Comparison of ENCODE assay signal across 27 cellular contexts in genomic region chr10:133004991-133005390, GRCh38.
"Had no signal": no experiment of that assay in that cellular context is flagged by ENCODE, and none has a peak within 500 bp of the region (broad histone marks: within the 10 kb centered on the region; RNA-seq: fewer than 3 reads in every experiment).

No MANE protein-coding gene starts in this region.

- H3K9me3 ChIP-seq: adrenal gland, body of pancreas, esophagus muscularis mucosa, gastrocnemius medialis, heart right ventricle had no signal

- H3K27me3 ChIP-seq: adrenal gland, body of pancreas, foreskin keratinocyte had no signal

- H3K4me3 ChIP-seq: adrenal gland, body of pancreas, esophagus muscularis mucosa, gastrocnemius medialis, heart right ventricle had no signal

- H3K27ac Mint-ChIP-seq: activated CD4-positive, alpha-beta memory T cell treated with anti-CD3 and anti-CD28 coated beads, Interleukin-2, amount 10 ng/mL, durations not matched to agents 7 days and 5 days; activated CD4-positive, alpha-beta T cell treated with anti-CD3 and anti-CD28 coated beads, Interleukin-2, amount 10 ng/mL, durations not matched to agents 7 days and 5 days; activated naive CD4-positive, alpha-beta T cell treated with anti-CD3 and anti-CD28 coated beads for 36 hours; activated naive CD4-positive, alpha-beta T cell treated with anti-CD3 and anti-CD28 coated beads, Interleukin-2, amount 50 U/mL, for 24 hours; activated naive CD8-positive, alpha-beta T cell treated with anti-CD3 and anti-CD28 coated beads for 36 hours; activated naive CD8-positive, alpha-beta T cell treated with anti-CD3 and anti-CD28 coated beads, Interleukin-2, amount 50 U/mL, for 24 hours; activated T-helper 17 cell treated with anti-CD3 and anti-CD28 coated beads, Interleukin-2, amount 50 U/mL, for 72 hours; effector memory CD8-positive, alpha-beta T cell had no signal

- FAIRE-seq: colon had no signal

- H3K36me3 ChIP-seq: adrenal gland, esophagus muscularis mucosa, gastrocnemius medialis, heart right ventricle had no signal

- ATAC-seq: activated naive CD8-positive, alpha-beta T cell treated with anti-CD3 and anti-CD28 coated beads, Interleukin-2, amount 50 U/mL, for 24 hours; activated T-cell treated with anti-CD3 and anti-CD28 coated beads, Interleukin-2, amount 50 U/mL, for 4 hours; activated T-helper 17 cell treated with anti-CD3 and anti-CD28 coated beads, Interleukin-2, amount 50 U/mL, for 72 hours; body of pancreas; effector memory CD8-positive, alpha-beta T cell; foreskin keratinocyte; gastrocnemius medialis; heart right ventricle had no signal

- H3K4me1 Mint-ChIP-seq: activated CD4-positive, alpha-beta memory T cell treated with anti-CD3 and anti-CD28 coated beads, Interleukin-2, amount 10 ng/mL, durations not matched to agents 7 days and 5 days; activated CD4-positive, alpha-beta T cell treated with anti-CD3 and anti-CD28 coated beads, Interleukin-2, amount 10 ng/mL, durations not matched to agents 7 days and 5 days; activated naive CD4-positive, alpha-beta T cell treated with anti-CD3 and anti-CD28 coated beads, Interleukin-2, amount 50 U/mL, for 24 hours; activated naive CD8-positive, alpha-beta T cell treated with anti-CD3 and anti-CD28 coated beads for 36 hours; activated naive CD8-positive, alpha-beta T cell treated with anti-CD3 and anti-CD28 coated beads, Interleukin-2, amount 50 U/mL, for 24 hours; activated T-helper 17 cell treated with anti-CD3 and anti-CD28 coated beads, Interleukin-2, amount 50 U/mL, for 72 hours had no signal

- H3K4me3 Mint-ChIP-seq: activated CD4-positive, alpha-beta memory T cell treated with anti-CD3 and anti-CD28 coated beads, Interleukin-2, amount 10 ng/mL, durations not matched to agents 7 days and 5 days; activated CD4-positive, alpha-beta T cell treated with anti-CD3 and anti-CD28 coated beads, Interleukin-2, amount 10 ng/mL, durations not matched to agents 7 days and 5 days; activated naive CD4-positive, alpha-beta T cell treated with anti-CD3 and anti-CD28 coated beads for 36 hours; activated naive CD4-positive, alpha-beta T cell treated with anti-CD3 and anti-CD28 coated beads, Interleukin-2, amount 50 U/mL, for 24 hours; activated naive CD8-positive, alpha-beta T cell treated with anti-CD3 and anti-CD28 coated beads for 36 hours; activated naive CD8-positive, alpha-beta T cell treated with anti-CD3 and anti-CD28 coated beads, Interleukin-2, amount 50 U/mL, for 24 hours; activated T-cell treated with anti-CD3 and anti-CD28 coated beads, Interleukin-2, amount 50 U/mL, for 4 hours; activated T-helper 17 cell treated with anti-CD3 and anti-CD28 coated beads, Interleukin-2, amount 50 U/mL, for 72 hours; effector memory CD8-positive, alpha-beta T cell had no signal

- H3K4me1 ChIP-seq: adrenal gland, foreskin keratinocyte, gastrocnemius medialis had no signal

- DNase-seq: activated CD4-positive, alpha-beta memory T cell treated with anti-CD3 and anti-CD28 coated beads, Interleukin-2, amount 10 ng/mL, durations not matched to agents 7 days and 5 days; activated CD4-positive, alpha-beta T cell treated with anti-CD3 and anti-CD28 coated beads for 1 hour; activated CD4-positive, alpha-beta T cell treated with anti-CD3 and anti-CD28 coated beads for 4 hours; activated CD4-positive, alpha-beta T cell treated with anti-CD3 and anti-CD28 coated beads, Interleukin-2, amount 10 ng/mL, durations not matched to agents 7 days and 5 days; activated CD4-positive, alpha-beta T cell treated with anti-CD3 and anti-CD28 coated beads, Interleukin-2, amount 50 U/mL, for 4 hours; activated effector memory CD4-positive, alpha-beta T cell treated with Interleukin-2 at 50 U/mL for 16 hours; activated naive CD4-positive, alpha-beta T cell treated with anti-CD3 and anti-CD28 coated beads for 36 hours; activated naive CD8-positive, alpha-beta T cell treated with anti-CD3 and anti-CD28 coated beads for 36 hours; activated naive CD8-positive, alpha-beta T cell treated with anti-CD3 and anti-CD28 coated beads, Interleukin-2, amount 50 U/mL, for 24 hours; activated T-cell treated with anti-CD3 and anti-CD28 coated beads, Interleukin-2, amount 50 U/mL, for 4 hours; adrenal gland; aorta; body of pancreas; caudate nucleus; cortex of kidney; dermis blood vessel endothelial cell; effector CD4-positive, alpha-beta T cell; effector memory CD8-positive, alpha-beta T cell; erythroblast; foreskin keratinocyte; gastrocnemius medialis; heart right ventricle; T-helper 2 cell had no signal

- H3K36me3 Mint-ChIP-seq: activated naive CD4-positive, alpha-beta T cell treated with anti-CD3 and anti-CD28 coated beads, Interleukin-2, amount 50 U/mL, for 24 hours; activated naive CD8-positive, alpha-beta T cell treated with anti-CD3 and anti-CD28 coated beads for 36 hours had no signal

- H3K27ac ChIP-seq: adrenal gland, body of pancreas, esophagus muscularis mucosa, foreskin keratinocyte, gastrocnemius medialis, heart right ventricle had no signal

- H3K27me3 Mint-ChIP-seq: activated CD4-positive, alpha-beta memory T cell treated with anti-CD3 and anti-CD28 coated beads, Interleukin-2, amount 10 ng/mL, durations not matched to agents 7 days and 5 days; activated CD4-positive, alpha-beta T cell treated with anti-CD3 and anti-CD28 coated beads, Interleukin-2, amount 10 ng/mL, durations not matched to agents 7 days and 5 days had no signal

- H3K9me3 Mint-ChIP-seq: activated CD4-positive, alpha-beta memory T cell treated with anti-CD3 and anti-CD28 coated beads, Interleukin-2, amount 10 ng/mL, durations not matched to agents 7 days and 5 days; activated CD4-positive, alpha-beta T cell treated with anti-CD3 and anti-CD28 coated beads, Interleukin-2, amount 10 ng/mL, durations not matched to agents 7 days and 5 days; activated naive CD4-positive, alpha-beta T cell treated with anti-CD3 and anti-CD28 coated beads for 36 hours; activated naive CD4-positive, alpha-beta T cell treated with anti-CD3 and anti-CD28 coated beads, Interleukin-2, amount 50 U/mL, for 24 hours; activated naive CD8-positive, alpha-beta T cell treated with anti-CD3 and anti-CD28 coated beads for 36 hours; activated naive CD8-positive, alpha-beta T cell treated with anti-CD3 and anti-CD28 coated beads, Interleukin-2, amount 50 U/mL, for 24 hours; activated T-cell treated with anti-CD3 and anti-CD28 coated beads, Interleukin-2, amount 50 U/mL, for 4 hours; activated T-helper 17 cell treated with anti-CD3 and anti-CD28 coated beads, Interleukin-2, amount 50 U/mL, for 72 hours; effector memory CD8-positive, alpha-beta T cell had no signal
